In genomic region chr5:135517631-135518030, GRCh38 we compare ENCODE assay signal across 1 cellular context.
A peak's percentile ranks its signal among the peaks of the same experiment; 100 is the strongest.
TF ChIP-seq lines count a peak whose summit lies in the region.

No MANE protein-coding gene starts in this region.

TF ChIP-seq in K562, 482 proteins besides CTCF, POLR2A, EP300 and RAD21 (continued from another document):
- TF ChIP-seq ZBTB5 (IDR thresholded peaks at IDR 0.05) (no peak), JUND (IDR thresholded peaks at IDR 0.05; ENCODE audit: borderline replicate concordance, low read depth, low read length) (no peak), JUND (tag; IDR thresholded peaks at IDR 0.05; ENCODE audit: borderline replicate concordance, low read depth, low read length) (peak; percentile 34; the same call in 1 of the 3 replicates)
